7 cellular contexts compared by ENCODE assay signal in genomic region chr7:118671149-118671548, GRCh38.
"Had no signal": no experiment of that assay in that cellular context is flagged by ENCODE, and none has a peak within 500 bp of the region (broad histone marks: within the 10 kb centered on the region; RNA-seq: fewer than 3 reads in every experiment).

No MANE protein-coding gene starts in this region.

- DNase-seq: H9, HCEC 1CT, KBM-7 had no signal

- H3K4me1 Mint-ChIP-seq: GM23338, H9 had no signal

- H2AFZ ChIP-seq: GM23338 had no signal

- H3K9me3 Mint-ChIP-seq: GM23338, H9 had no signal

- H3K4me3 ChIP-seq: GM23338 had no signal

- ATAC-seq: GM23338 had no signal

- H3K4me3 Mint-ChIP-seq: GM23338, H9 had no signal

- FAIRE-seq: H1, H54, HTR-8/SVneo had no signal

- H3K27ac Mint-ChIP-seq: GM23338, H9 had no signal

- H3K4me2 ChIP-seq: GM23338 had no signal
